1 cellular context compared by ENCODE assay signal in genomic region chr21:25175938-25176337, GRCh38.
TF ChIP-seq lines count a peak whose summit lies in the region.

No MANE protein-coding gene starts in this region.

TF ChIP-seq in GM12878, 131 proteins besides CTCF, POLR2A, EP300 and RAD21 (continued from another document):
- TF ChIP-seq, protein P1, sequence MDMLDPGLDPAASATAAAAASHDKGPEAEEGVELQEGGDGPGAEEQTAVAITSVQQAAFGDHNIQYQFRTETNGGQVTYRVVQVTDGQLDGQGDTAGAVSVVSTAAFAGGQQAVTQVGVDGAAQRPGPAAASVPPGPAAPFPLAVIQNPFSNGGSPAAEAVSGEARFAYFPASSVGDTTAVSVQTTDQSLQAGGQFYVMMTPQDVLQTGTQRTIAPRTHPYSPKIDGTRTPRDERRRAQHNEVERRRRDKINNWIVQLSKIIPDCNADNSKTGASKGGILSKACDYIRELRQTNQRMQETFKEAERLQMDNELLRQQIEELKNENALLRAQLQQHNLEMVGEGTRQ (IDR thresholded peaks at IDR 0.05; ENCODE audit: borderline replicate concordance, low read depth, low read length) = no peak
- TF ChIP-seq CUX1 (IDR thresholded peaks at IDR 0.05; ENCODE audit: insufficient replicate concordance, low read depth, low read length) = no peak
- TF ChIP-seq TAF1 (IDR thresholded peaks at IDR 0.05; ENCODE audit: borderline replicate concordance, low read depth, low read length) = no peak
- no peak for TF ChIP-seq RCOR1 (conservative IDR thresholded peaks at IDR 0.05; ENCODE audit: low read depth, low read length)
- TF ChIP-seq SMAD1 (IDR thresholded peaks at IDR 0.05; ENCODE audit: low read depth, partially characterized antibody) = no peak
- TF ChIP-seq ZBED1 (IDR thresholded peaks at IDR 0.05; ENCODE audit: borderline replicate concordance) = no peak
- TF ChIP-seq CREB1 (IDR thresholded peaks at IDR 0.05; ENCODE audit: low read depth) = no peak
- no peak for TF ChIP-seq ZZZ3 (IDR thresholded peaks at IDR 0.05; ENCODE audit: control insufficient read depth, insufficient read length, low read depth)
- no peak for TF ChIP-seq MXI1 (IDR thresholded peaks at IDR 0.05; ENCODE audit: low read depth, low read length)
- TF ChIP-seq PBX3 (IDR thresholded peaks at IDR 0.05; ENCODE audit: insufficient replicate concordance, low read depth, low read length) = no peak
- TF ChIP-seq BMI1 (IDR thresholded peaks at IDR 0.05; ENCODE audit: borderline replicate concordance) = no peak
